Comparison of ENCODE assay signal across 8 cellular contexts in the genomic region with DNA sequence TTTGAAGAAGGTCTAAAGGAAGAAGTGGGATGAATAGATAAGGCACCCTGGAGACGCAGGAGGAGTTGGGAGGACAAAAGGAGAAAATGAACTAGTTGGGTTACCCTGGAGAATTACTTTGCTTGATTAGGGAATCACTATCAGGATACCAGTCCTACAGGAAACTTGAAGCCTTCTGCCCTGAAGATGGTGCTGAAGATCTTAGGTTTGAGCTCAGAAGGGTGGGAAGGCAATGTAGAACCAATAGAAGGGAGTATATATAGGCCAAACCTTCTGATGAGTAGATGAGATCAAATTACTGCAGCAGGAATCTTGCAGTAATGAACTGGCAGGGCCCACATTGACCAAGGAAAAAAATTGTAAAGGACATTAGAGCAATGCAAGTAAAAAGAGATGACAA.
DNase-seq lines count a peak whose midpoint lies in the region; ATAC-seq and TF ChIP-seq lines count a peak whose summit lies in the region.

No MANE protein-coding gene starts in this region.

- no peaks in the 10 kb centered on the region for H3K27me3 Mint-ChIP-seq in chondrocyte (ENCODE audit: low read depth)

- no peak overlapping the region for H3K27ac Mint-ChIP-seq in chondrocyte (ENCODE audit: unreplicated experiment)

- no peak for ATAC-seq in GM21526 (IDR thresholded peaks at IDR 0.05; ENCODE audit: low FRiP score, unreplicated experiment)

- no peaks in the 10 kb centered on the region for H3K36me3 Mint-ChIP-seq in chondrocyte (ENCODE audit: low read depth)

- no peak overlapping the region for H3K4me3 Mint-ChIP-seq in chondrocyte (ENCODE audit: unreplicated experiment)

- H3K9me3 Mint-ChIP-seq in chondrocyte (ENCODE audit: low read depth) = no peaks in the 10 kb centered on the region

- peak; percentile 41 for TF ChIP-seq CTCF in chondrocyte (IDR thresholded peaks at IDR 0.05)

- no peaks in the 10 kb centered on the region for H3K4me1 Mint-ChIP-seq in chondrocyte (ENCODE audit: low read depth)

- peak in 2 of 3 experiments; percentile 21 to 47 for DNase-seq in NCI-H1417 (lab: John Stamatoyannopoulos, UW)
- DNase-seq in NCI-H1417 treated with DMSO at 0.1 percent for 48 hours (lab: John Stamatoyannopoulos, UW) = no peak
- DNase-seq in NCI-H69 (lab: John Stamatoyannopoulos, UW) = peak; percentile 51
- no peak for DNase-seq in chondrocyte (ENCODE audit: low spot score)
- peak; percentile 59 for DNase-seq in pons (ENCODE audit: low spot score)
- no peak for DNase-seq in hippocampal formation (lab: John Stamatoyannopoulos, UW)
- no peak for DNase-seq in NCI-H2171 treated with DMSO at 0.1 percent for 48 hours (lab: John Stamatoyannopoulos, UW)

Comparison
In these comparisons a context has a peak if more than half of its experiments do, and no peak if none do; other contexts are left out.
1. DNase-seq: peak in NCI-H1417 (2 of 3), NCI-H69 (single experiment) and pons (single experiment); none in NCI-H1417 treated with DMSO at 0.1 percent for 48 hours (single experiment), chondrocyte (single experiment), hippocampal formation (0 of 2) and NCI-H2171 treated with DMSO at 0.1 percent for 48 hours (single experiment).